24 cellular contexts compared by ENCODE assay signal in the genomic region with DNA sequence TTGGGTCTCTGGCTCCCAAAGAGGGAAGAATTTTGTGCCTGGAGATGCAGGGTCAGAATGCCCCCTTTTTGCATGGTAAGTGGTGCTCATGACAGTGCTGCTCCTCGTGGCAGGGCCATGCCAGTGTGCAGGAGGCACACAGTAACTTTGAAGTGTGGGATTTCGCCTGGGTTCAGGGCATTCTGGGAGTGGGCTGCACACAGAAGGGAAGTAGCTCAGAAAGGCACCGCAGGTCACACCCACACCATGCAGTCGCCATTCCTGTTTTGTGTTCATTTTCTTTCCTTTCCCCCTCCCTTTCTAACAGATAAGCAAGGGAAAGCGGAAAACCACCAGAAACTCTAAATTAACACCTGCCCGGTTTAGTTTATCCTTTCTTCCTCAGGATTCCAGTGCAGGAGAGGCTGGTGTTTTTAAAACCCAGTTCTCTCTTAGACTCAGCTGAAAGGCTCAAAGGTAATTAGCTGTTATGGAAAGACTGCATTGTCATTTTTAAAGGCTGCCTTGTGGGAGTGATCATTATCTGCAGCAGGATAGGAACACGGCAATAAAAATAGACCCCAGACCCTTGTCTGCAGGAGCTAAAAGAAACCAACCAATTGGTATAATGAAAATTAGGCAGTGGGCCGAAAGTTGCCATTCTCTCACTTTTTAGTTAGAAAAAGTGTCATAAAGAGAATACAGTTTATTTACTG. TPM values are rescaled to one million over a fixed set of nuclear protein-coding genes. Genes with fewer than 3 reads are reported as not detected.
DNase-seq lines count a peak whose midpoint lies in the region; ATAC-seq, FAIRE-seq and TF ChIP-seq lines count a peak whose summit lies in the region.
"Had no signal": no experiment of that assay in that cellular context is flagged by ENCODE, and none has a peak within 500 bp of the region (broad histone marks: within the 10 kb centered on the region; RNA-seq: fewer than 3 reads in every experiment).

No MANE protein-coding gene starts in this region.

- peaks cover 3% of the 10 kb centered on the region; the same call in 1 of the 3 replicates for H3K36me3 Mint-ChIP-seq in GM23338 (ENCODE audit: low read depth)
- peaks cover 8% of the 10 kb centered on the region for H3K36me3 Mint-ChIP-seq in effector memory CD8-positive, alpha-beta T cell (ENCODE audit: insufficient read depth)
- H3K36me3 Mint-ChIP-seq in activated naive CD4-positive, alpha-beta T cell treated with anti-CD3 and anti-CD28 coated beads for 36 hours (ENCODE audit: low read depth), result no peaks in the 10 kb centered on the region
- H3K36me3 Mint-ChIP-seq: memory B cell; stimulated activated memory B cell treated with anti-CD40 and anti-IgM and Interleukin-4, amounts not matched to agents 10 μg/mL and 1 μg/mL and 100 μg/mL, for 72 hours had no signal

- CTCF ChIA-PET in activated naive CD4-positive, alpha-beta T cell treated with anti-CD3 and anti-CD28 coated beads for 36 hours (lab: Charles Lee), result interaction anchor here (0.6 kb wide), 2 partner anchors 116 to 588 kb away, joined by 3 read pairs; no protein-coding TSS in a partner anchor

- H3K4me3 ChIP-seq in BLaER1 treated with 17β-estradiol and CSF1 and Interleukin-3, amounts not matched to agents 10 nM and 100 nM, result no peak overlapping the region
- H3K4me3 ChIP-seq in GM23338, result no peak overlapping the region
- no peak overlapping the region for H3K4me3 ChIP-seq in SU-DHL-6 (ENCODE audit: insufficient read depth, low read length, poor library complexity, severe bottlenecking)
- no peak overlapping the region for H3K4me3 ChIP-seq in mesodermal cell (ENCODE audit: extremely low read depth, insufficient read depth, low read length, poor library complexity, severe bottlenecking)
- no peak overlapping the region for H3K4me3 ChIP-seq in kidney (ENCODE audit: low read length in 2 of 2)
- H3K4me3 ChIP-seq: hepatocyte, SJSA1 had no signal

- H3K27ac ChIP-seq in BLaER1 treated with 17β-estradiol and CSF1 and Interleukin-3, amounts not matched to agents 10 nM and 100 nM, result peak overlapping the region in 1 of 11 experiments; percentile 11; a peak in 2 of 22 replicates
- peak overlapping the region; percentile 27; the same call in 1 of the 2 replicates for H3K27ac ChIP-seq in GM23338 (ENCODE audit: low read depth)
- H3K27ac ChIP-seq in SU-DHL-6 (ENCODE audit: low read depth, low read length), result 0 out of 2 replicates have a peak overlapping the region, but pooled peaks have one; percentile 4
- H3K27ac ChIP-seq in mesodermal cell (ENCODE audit: low read depth, low read length, severe bottlenecking), result peak overlapping the region; percentile 24
- no peak overlapping the region for H3K27ac ChIP-seq in kidney (ENCODE audit: low read depth in 2 of 2, low read length in 2 of 2)
- H3K27ac ChIP-seq: hepatocyte, SJSA1 had no signal

- H3K27me3 ChIP-seq in BLaER1 treated with 17β-estradiol and CSF1 and Interleukin-3, amounts not matched to agents 10 nM and 100 nM, result no peaks in the 10 kb centered on the region
- H3K27me3 ChIP-seq in GM23338 (ENCODE audit: insufficient read depth) (no peaks in the 10 kb centered on the region), SU-DHL-6 (ENCODE audit: low read length) (no peaks in the 10 kb centered on the region)
- H3K27me3 ChIP-seq: hepatocyte, SJSA1 had no signal

- intact Hi-C loops in kidney (cut with DNase I), result no loop called here
- intact Hi-C loops in activated naive CD4-positive, alpha-beta T cell treated with anti-CD3 and anti-CD28 coated beads for 36 hours (cut with micrococcal nuclease), result no loop called here

- H3K79me2 ChIP-seq in GM23338 (replicated peaks; ENCODE audit: insufficient read depth) (no peaks in the 10 kb centered on the region), SU-DHL-6 (ENCODE audit: insufficient read depth, low read length) (peaks cover 100% of the 10 kb centered on the region)

- no peaks in the 10 kb centered on the region for H3K9me3 ChIP-seq in BLaER1 treated with 17β-estradiol and CSF1 and Interleukin-3, amounts not matched to agents 10 nM and 100 nM (replicated peaks in 1 of 11)
- no peaks in the 10 kb centered on the region for H3K9me3 ChIP-seq in SU-DHL-6 (ENCODE audit: insufficient read depth, low read length)
- H3K9me3 ChIP-seq in mesodermal cell (ENCODE audit: control insufficient read depth, low read length), result no peaks in the 10 kb centered on the region
- no peaks in the 10 kb centered on the region for H3K9me3 ChIP-seq in kidney (ENCODE audit: control insufficient read depth in 1 of 2, low read length in 2 of 2)
- H3K9me3 ChIP-seq: SJSA1 had no signal

- H3K27ac Mint-ChIP-seq in GM23338, result peak overlapping the region; percentile 63; the same call in 1 of the 2 replicates
- H3K27ac Mint-ChIP-seq in effector memory CD8-positive, alpha-beta T cell, result peak overlapping the region in 1 of 2 donors; percentile 47
- H3K27ac Mint-ChIP-seq in activated naive CD4-positive, alpha-beta T cell treated with anti-CD3 and anti-CD28 coated beads for 36 hours, result no peak overlapping the region
- H3K27ac Mint-ChIP-seq: memory B cell; stimulated activated memory B cell treated with anti-CD40 and anti-IgM and Interleukin-4, amounts not matched to agents 10 μg/mL and 1 μg/mL and 100 μg/mL, for 72 hours; type B pancreatic cell had no signal

- H3K4me1 ChIP-seq in BLaER1 treated with 17β-estradiol and CSF1 and Interleukin-3, amounts not matched to agents 10 nM and 100 nM, result peaks cover 10 to 100% (median 26%) of the 10 kb centered on the region in 10 experiments
- H3K4me1 ChIP-seq in GM23338 (ENCODE audit: insufficient read depth), result peaks cover 4% of the 10 kb centered on the region; the same call in 1 of the 2 replicates
- H3K4me1 ChIP-seq in mesodermal cell (ENCODE audit: control insufficient read depth, insufficient read depth, low read length, poor library complexity, severe bottlenecking), result peaks cover 52% of the 10 kb centered on the region
- peaks cover 11 to 24% of the 10 kb centered on the region in 2 donors for H3K4me1 ChIP-seq in kidney (ENCODE audit: control insufficient read depth in 1 of 2, insufficient read depth in 1 of 2, low read depth in 1 of 2, low read length in 2 of 2)

- DNase-seq in GM23338 (ENCODE audit: low spot score) (no peak), SIG-M5 (lab: John Stamatoyannopoulos, UW) (no peak), kidney (no peak)
- DNase-seq in effector memory CD8-positive, alpha-beta T cell, result no peak
- DNase-seq in activated naive CD4-positive, alpha-beta T cell treated with anti-CD3 and anti-CD28 coated beads for 36 hours, result no peak
- DNase-seq: activated CD4-positive, alpha-beta T cell treated with anti-CD3 and anti-CD28 coated beads for 4 hours; activated CD8-positive, alpha-beta memory T cell treated with anti-CD3 and anti-CD28 coated beads, Interleukin-2, amount 50 U/mL, for 4 hours; cerebellar nuclear complex; EL; NCI-H2081 treated with DMSO at 0.1 percent for 48 hours; NCI-H748 treated with DMSO at 0.1 percent for 48 hours; PC-3; stimulated activated CD4-positive, alpha-beta T cell treated with anti-CD3 and anti-CD28 coated beads, Interleukin-15, amount 100 ng/mL, for 24 hours had no signal

- 79 to 91% methylated on average over 4 to 6 of the region's 8 CpGs for WGBS in mesodermal cell (ENCODE audit: insufficient coverage in 2 of 2), 2 experiments

- no peaks in the 10 kb centered on the region for H3K9me3 Mint-ChIP-seq in GM23338
- no peaks in the 10 kb centered on the region for H3K9me3 Mint-ChIP-seq in effector memory CD8-positive, alpha-beta T cell
- H3K9me3 Mint-ChIP-seq in activated naive CD4-positive, alpha-beta T cell treated with anti-CD3 and anti-CD28 coated beads for 36 hours, result no peaks in the 10 kb centered on the region
- H3K9me3 Mint-ChIP-seq: memory B cell; stimulated activated memory B cell treated with anti-CD40 and anti-IgM and Interleukin-4, amounts not matched to agents 10 μg/mL and 1 μg/mL and 100 μg/mL, for 72 hours; type B pancreatic cell had no signal

- H3K36me3 ChIP-seq in BLaER1 treated with 17β-estradiol and CSF1 and Interleukin-3, amounts not matched to agents 10 nM and 100 nM, result peaks cover 0 to 63% (median 0%) of the 10 kb centered on the region in 11 experiments; a peak in 6 of 22 replicates
- H3K36me3 ChIP-seq in GM23338 (ENCODE audit: insufficient read depth), result no peaks in the 10 kb centered on the region
- peaks cover 9% of the 10 kb centered on the region for H3K36me3 ChIP-seq in SU-DHL-6 (ENCODE audit: low read length)
- H3K36me3 ChIP-seq in mesodermal cell (ENCODE audit: control insufficient read depth, insufficient read depth, low read length), result no peaks in the 10 kb centered on the region
- H3K36me3 ChIP-seq in kidney (ENCODE audit: control insufficient read depth in 1 of 2, insufficient read depth in 2 of 2, low read length in 2 of 2), result no peaks in the 10 kb centered on the region
- H3K36me3 ChIP-seq: SJSA1 had no signal

- peaks cover 44% of the 10 kb centered on the region for H3K4me1 Mint-ChIP-seq in GM23338
- peaks cover 0 to 39% of the 10 kb centered on the region in 2 donors for H3K4me1 Mint-ChIP-seq in effector memory CD8-positive, alpha-beta T cell (ENCODE audit: low read depth in 2 of 2)
- H3K4me1 Mint-ChIP-seq in activated naive CD4-positive, alpha-beta T cell treated with anti-CD3 and anti-CD28 coated beads for 36 hours (ENCODE audit: low read depth), result peaks cover 26% of the 10 kb centered on the region
- H3K4me1 Mint-ChIP-seq: memory B cell; stimulated activated memory B cell treated with anti-CD40 and anti-IgM and Interleukin-4, amounts not matched to agents 10 μg/mL and 1 μg/mL and 100 μg/mL, for 72 hours had no signal

- peak overlapping the region in 6 of 11 experiments; percentile 21 to 91 (median 48); a peak in 11 of 22 replicates for H3K4me2 ChIP-seq in BLaER1 treated with 17β-estradiol and CSF1 and Interleukin-3, amounts not matched to agents 10 nM and 100 nM
- H3K4me2 ChIP-seq in GM23338 (no peak overlapping the region), SU-DHL-6 (ENCODE audit: low read depth, low read length, poor library complexity, severe bottlenecking) (no peak overlapping the region)
- H3K4me2 ChIP-seq: hepatocyte had no signal

- H3F3A ChIP-seq in GM23338 (replicated peaks; ENCODE audit: low read depth) (no peaks in the 10 kb centered on the region), SU-DHL-6 (ENCODE audit: insufficient read depth) (no peaks in the 10 kb centered on the region)

- H3K9ac ChIP-seq in BLaER1 treated with 17β-estradiol and CSF1 and Interleukin-3, amounts not matched to agents 10 nM and 100 nM, result 0 out of 22 replicates have a peak overlapping the region, but pooled peaks of 1 of the 11 experiments have one; percentile 0
- no peak overlapping the region for H3K9ac ChIP-seq in SU-DHL-6 (ENCODE audit: low read length)
- H3K9ac ChIP-seq in kidney (ENCODE audit: low read length in 2 of 2), result no peak overlapping the region

- H2AFZ ChIP-seq in GM23338, result no peak overlapping the region
- H2AFZ ChIP-seq in SU-DHL-6 (ENCODE audit: low read depth, low read length, severe bottlenecking), result no peak overlapping the region
- H2AFZ ChIP-seq: hepatocyte had no signal

- no peak for ATAC-seq in GM23338
- no peak for ATAC-seq in effector memory CD8-positive, alpha-beta T cell (replicated peaks)
- ATAC-seq: PC-3; stimulated activated memory B cell treated with anti-CD40 and anti-IgM and Interleukin-4, amounts not matched to agents 10 μg/mL and 1 μg/mL and 100 μg/mL, for 72 hours had no signal

- peaks cover 2% of the 10 kb centered on the region for H3K27me3 Mint-ChIP-seq in GM23338 (ENCODE audit: insufficient read depth, low read depth, poor library complexity)
- H3K27me3 Mint-ChIP-seq in effector memory CD8-positive, alpha-beta T cell, result no peaks in the 10 kb centered on the region
- H3K27me3 Mint-ChIP-seq in activated naive CD4-positive, alpha-beta T cell treated with anti-CD3 and anti-CD28 coated beads for 36 hours (ENCODE audit: low read depth), result no peaks in the 10 kb centered on the region
- H3K27me3 Mint-ChIP-seq: type B pancreatic cell had no signal

- H3K9me2 ChIP-seq in GM23338 (ENCODE audit: insufficient read depth) (no peaks in the 10 kb centered on the region), SU-DHL-6 (replicated peaks; ENCODE audit: insufficient read depth, low read length) (no peaks in the 10 kb centered on the region)

- H3K4me3 Mint-ChIP-seq in GM23338, result no peak overlapping the region
- no peak overlapping the region for H3K4me3 Mint-ChIP-seq in effector memory CD8-positive, alpha-beta T cell
- no peak overlapping the region for H3K4me3 Mint-ChIP-seq in activated naive CD4-positive, alpha-beta T cell treated with anti-CD3 and anti-CD28 coated beads for 36 hours
- H3K4me3 Mint-ChIP-seq: memory B cell; stimulated activated memory B cell treated with anti-CD40 and anti-IgM and Interleukin-4, amounts not matched to agents 10 μg/mL and 1 μg/mL and 100 μg/mL, for 72 hours; type B pancreatic cell had no signal

- FAIRE-seq in kidney (lab: Jason Lieb, UNC), result no peak
- FAIRE-seq: GM19239, H54, keratinocyte had no signal

- TF ChIP-seq CTCF in GM23338 (conservative IDR thresholded peaks at IDR 0.05; ENCODE audit: low read depth in 2 of 2) (no peak), SU-DHL-6 (IDR thresholded peaks at IDR 0.05; ENCODE audit: insufficient read depth, low read length, poor library complexity, severe bottlenecking) (no peak), kidney (IDR thresholded peaks at IDR 0.05; ENCODE audit: borderline replicate concordance, extremely low read depth, insufficient read depth) (no peak)

- peaks cover 0 to 22% (median 0%) of the 10 kb centered on the region in 11 experiments; a peak in 2 of 22 replicates for H4K20me1 ChIP-seq in BLaER1 treated with 17β-estradiol and CSF1 and Interleukin-3, amounts not matched to agents 10 nM and 100 nM
- H4K20me1 ChIP-seq in GM23338 (replicated peaks; ENCODE audit: insufficient read depth) (no peaks in the 10 kb centered on the region), SU-DHL-6 (ENCODE audit: low read depth, low read length) (no peaks in the 10 kb centered on the region)

RNA-seq across cellular contexts. Expression of a gene that starts 50.2 kb away (rescaled TPM):
- 12.4 and 17.1 TPM in 2 replicates for total RNA-seq in GM23338 (2014; rRNA removed; shearing (Covaris generic))
- polyA plus RNA-seq in GM23338 (2016; fragmentation: Nextera tagmentation; extraction: Ambion mirVana) (4.1 and 6.0 TPM in 2 replicates), kidney (ENCODE audit: insufficient read depth, low read depth, low replicate concordance) (6.4 TPM)
- polyA plus RNA-seq in mesodermal cell (2013, experiment 1 of 2), result 5.3 TPM
- 7.7 TPM for polyA plus RNA-seq in mesodermal cell (2013, experiment 2 of 2)
- 6.3 TPM for total RNA-seq in kidney
- total RNA-seq in activated naive CD4-positive, alpha-beta T cell treated with anti-CD3 and anti-CD28 coated beads for 36 hours, result under 1 TPM; 0.49 to 0.50 TPM

Comparison
In these comparisons a context has a peak if more than half of its experiments do, and no peak if none do; other contexts are left out.
1. H3K27ac ChIP-seq: peak in GM23338 (single experiment), SU-DHL-6 (single experiment) and mesodermal cell (single experiment); none in kidney (0 of 2).
2. H3K4me2 ChIP-seq: peak in BLaER1 treated with 17β-estradiol and CSF1 and Interleukin-3, amounts not matched to agents 10 nM and 100 nM (6 of 11); none in GM23338 (single experiment) and SU-DHL-6 (single experiment).